ENCODE assay signal across 8 cellular contexts in the genomic region with DNA sequence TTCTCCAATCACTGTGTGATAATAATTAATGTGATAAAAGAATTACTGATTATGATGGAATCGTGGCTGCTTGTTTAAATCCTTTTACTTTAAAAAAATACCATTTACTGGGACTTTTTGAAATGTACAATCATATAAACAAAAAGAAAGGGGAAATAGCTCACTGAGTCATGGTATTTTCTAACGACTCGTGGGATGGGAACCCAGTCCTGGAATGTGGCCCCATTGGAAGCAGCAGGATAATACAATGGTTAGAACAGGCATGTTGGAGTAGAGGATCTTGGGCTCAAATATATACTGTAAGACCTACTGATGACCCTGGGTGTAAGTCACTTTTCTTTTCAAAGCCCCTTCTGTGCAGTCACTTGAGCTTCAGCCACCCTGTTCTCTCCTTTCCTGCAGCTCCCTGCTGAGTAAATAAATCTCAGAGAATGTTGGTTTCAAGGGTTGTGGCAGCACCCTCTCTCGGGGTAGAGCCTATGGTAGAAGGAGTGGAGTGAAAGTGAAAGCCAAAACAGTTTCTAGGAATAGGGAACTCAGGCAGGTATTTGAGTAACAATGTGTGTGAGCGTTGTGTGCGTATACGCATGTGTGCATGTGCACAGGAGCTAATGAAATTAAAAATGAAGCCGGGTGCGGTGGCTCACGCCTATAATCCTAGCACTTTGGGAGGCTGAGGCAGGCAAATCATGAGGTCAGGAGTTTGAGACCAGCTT. TPM values are rescaled to one million over a fixed set of nuclear protein-coding genes. Genes with fewer than 3 reads are reported as not detected.
DNase-seq lines count a peak whose midpoint lies in the region.

No MANE protein-coding gene starts in this region.

- DNase-seq in DMS79 treated with DMSO at 0.1 percent for 48 hours (lab: John Stamatoyannopoulos, UW) (peak; percentile 26), DMS79 (lab: John Stamatoyannopoulos, UW) (no peak), H4 (ENCODE audit: low spot score) (peak; percentile 48), NCI-H2029 treated with DMSO at 0.1 percent for 48 hours (lab: John Stamatoyannopoulos, UW) (peak; percentile 78), dermis microvascular lymphatic vessel endothelial cell (ENCODE audit: low read depth in 2 of 2) (peak; percentile 34 to 69), renal cortical epithelial cell (ENCODE audit: low read depth) (peak; percentile 66), glomerular visceral epithelial cell (ENCODE audit: extremely low spot score) (no peak), epidermal melanocyte (ENCODE audit: insufficient read length, low spot score) (no peak)

RNA-seq across cellular contexts. Expression of a gene that starts 40.7 kb away (rescaled TPM):
- 44.3 and 48.5 TPM in 2 replicates for total RNA-seq in H4 (2014; rRNA removed; shearing (Covaris generic))
- 30.4 and 45.0 TPM in 2 replicates for total RNA-seq in dermis microvascular lymphatic vessel endothelial cell
- 33.2 and 96.5 TPM in 2 replicates for total RNA-seq in renal cortical epithelial cell

Comparison
In these comparisons a context has a peak if more than half of its experiments do, and no peak if none do; other contexts are left out.
1. DNase-seq: peak in DMS79 treated with DMSO at 0.1 percent for 48 hours (single experiment), H4 (single experiment), NCI-H2029 treated with DMSO at 0.1 percent for 48 hours (single experiment), dermis microvascular lymphatic vessel endothelial cell (2 of 2) and renal cortical epithelial cell (single experiment); none in DMS79 (single experiment), glomerular visceral epithelial cell (single experiment) and epidermal melanocyte (single experiment).